In genomic region chr22:50010676-50011446, GRCh38 we compare ENCODE assay signal across 1 cellular context.
TF ChIP-seq lines count a peak whose summit lies in the region.

No MANE protein-coding gene starts in this region.

TF ChIP-seq in SK-N-SH, 30 proteins besides CTCF, POLR2A, EP300 and RAD21 (continued from another document):
- TF ChIP-seq PBX3 (IDR thresholded peaks at IDR 0.05), result no peak
- TF ChIP-seq FOXM1 (IDR thresholded peaks at IDR 0.05; ENCODE audit: low read depth), result no peak
- TF ChIP-seq RXRA (IDR thresholded peaks at IDR 0.05; ENCODE audit: borderline replicate concordance, low read depth), result no peak
- TF ChIP-seq REST (IDR thresholded peaks at IDR 0.05; ENCODE audit: low read depth, low read length), result no peak
- no peak for TF ChIP-seq GATA2 (CRISPR knock-in tag; IDR thresholded peaks at IDR 0.05)
- no peak for TF ChIP-seq MEF2A (IDR thresholded peaks at IDR 0.05; ENCODE audit: borderline replicate concordance, low read depth)
- TF ChIP-seq IRF3 (IDR thresholded peaks at IDR 0.05; ENCODE audit: low read depth, low read length), result no peak
